ENCODE assay signal across 20 cellular contexts in the genomic region with DNA sequence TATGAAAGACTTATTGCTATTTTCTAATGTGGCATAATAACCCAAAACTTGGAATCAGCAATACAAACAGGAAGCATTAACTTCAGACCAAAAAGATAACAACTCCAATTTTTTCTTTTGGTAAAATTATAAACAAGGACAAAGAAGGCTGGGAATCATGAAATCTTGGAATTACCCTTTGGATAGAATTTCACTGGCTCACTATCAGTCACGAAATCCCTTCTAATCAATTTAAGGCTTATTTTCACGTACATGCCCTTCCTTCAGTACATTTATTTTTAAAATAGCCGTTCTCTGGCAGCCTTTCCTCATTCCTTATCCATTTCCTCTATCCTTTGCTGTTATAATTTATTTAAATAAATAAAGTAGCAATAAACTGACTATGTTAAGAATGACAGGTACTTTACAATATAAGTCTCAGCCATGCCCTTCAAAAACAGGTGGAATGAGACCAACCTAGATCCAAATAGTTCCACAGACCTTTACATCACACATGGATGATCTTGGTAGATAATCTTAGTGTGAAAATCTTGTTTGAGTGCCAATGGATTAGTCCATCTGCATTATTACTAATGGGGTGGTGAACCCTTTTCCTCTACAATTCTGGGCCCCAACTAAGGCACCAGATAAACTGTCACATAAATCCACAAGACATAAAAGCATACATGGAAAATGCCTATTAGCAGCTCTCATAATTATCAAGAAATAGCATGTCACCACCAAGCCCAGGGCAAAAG. TPM values are rescaled to one million over a fixed set of nuclear protein-coding genes. Genes with fewer than 3 reads are reported as not detected.
A peak's percentile ranks its signal among the peaks of the same experiment; 100 is the strongest.
DNase-seq lines count a peak whose midpoint lies in the region; ATAC-seq, FAIRE-seq and TF ChIP-seq lines count a peak whose summit lies in the region.
"Had no signal": no experiment of that assay in that cellular context is flagged by ENCODE, and none has a peak within 500 bp of the region (broad histone marks: within the 10 kb centered on the region; RNA-seq: fewer than 3 reads in every experiment).

No MANE protein-coding gene starts in this region.

- H3K4me3 ChIP-seq in ascending aorta, result no peak overlapping the region
- no peak overlapping the region for H3K4me3 ChIP-seq in gastroesophageal sphincter
- H3K4me3 ChIP-seq in stomach, result no peak overlapping the region
- no peak overlapping the region for H3K4me3 ChIP-seq in pancreas
- H3K4me3 ChIP-seq: dorsolateral prefrontal cortex, HAP-1 had no signal

- H3K9me3 ChIP-seq in ascending aorta, result no peaks in the 10 kb centered on the region
- H3K9me3 ChIP-seq in gastroesophageal sphincter, result no peaks in the 10 kb centered on the region
- peaks cover 0 to under 1% (median 0%) of the 10 kb centered on the region in 4 donors for H3K9me3 ChIP-seq in stomach
- no peaks in the 10 kb centered on the region for H3K9me3 ChIP-seq in pancreas
- H3K9me3 ChIP-seq: HAP-1 had no signal

- TF ChIP-seq EP300 in gastroesophageal sphincter (IDR thresholded peaks at IDR 0.05) (no peak), stomach (IDR thresholded peaks at IDR 0.05) (no peak)

- H3K27ac ChIP-seq in ascending aorta, result peak overlapping the region; percentile 17 to 30
- peak overlapping the region; percentile 50 to 72 (median 68) for H3K27ac ChIP-seq in gastroesophageal sphincter
- H3K27ac ChIP-seq in stomach, result peak overlapping the region in 4 of 5 donors; percentile 45 to 64 (median 51)
- H3K27ac ChIP-seq in pancreas, result no peak overlapping the region
- H3K27ac ChIP-seq: dorsolateral prefrontal cortex, parathyroid adenoma, VCaP had no signal

- no peak for TF ChIP-seq POLR2A in gastroesophageal sphincter (IDR thresholded peaks at IDR 0.05)
- TF ChIP-seq POLR2A in stomach (IDR thresholded peaks at IDR 0.05), result no peak

- H3K27me3 ChIP-seq in ascending aorta, result no peaks in the 10 kb centered on the region
- no peaks in the 10 kb centered on the region for H3K27me3 ChIP-seq in gastroesophageal sphincter
- no peaks in the 10 kb centered on the region for H3K27me3 ChIP-seq in stomach
- H3K27me3 ChIP-seq in pancreas, result no peaks in the 10 kb centered on the region

- WGBS in gastroesophageal sphincter (ENCODE audit: low coverage in 1 of 2), 2 donors, result 9 to 15% methylated on average over 3 of the region's 3 CpGs
- 44 to 61% (median 51%) methylated on average over 3 of the region's 3 CpGs for WGBS in stomach, 5 donors
- 47 to 51% methylated on average over 3 of the region's 3 CpGs for WGBS in pancreas, 2 donors

- no peak for FAIRE-seq in pancreas (lab: Jason Lieb, UNC)

- TF ChIP-seq CTCF in ascending aorta (IDR thresholded peaks at IDR 0.05) (no peak), gastroesophageal sphincter (IDR thresholded peaks at IDR 0.05) (no peak), stomach (IDR thresholded peaks at IDR 0.05) (no peak), pancreas (IDR thresholded peaks at IDR 0.05) (no peak)

- peaks cover 0 to 3% of the 10 kb centered on the region in 2 donors for H3K4me1 ChIP-seq in ascending aorta
- H3K4me1 ChIP-seq in gastroesophageal sphincter, result peaks cover 5 to 26% (median 7%) of the 10 kb centered on the region in 3 donors
- peaks cover 0 to 12% (median 2%) of the 10 kb centered on the region in 4 donors for H3K4me1 ChIP-seq in stomach
- H3K4me1 ChIP-seq in pancreas, result no peaks in the 10 kb centered on the region
- H3K4me1 ChIP-seq: HAP-1, parathyroid adenoma had no signal

- ATAC-seq in gastroesophageal sphincter (no peak), left colon (no peak), pancreas (no peak)
- ATAC-seq: left lobe of liver had no signal

- intact Hi-C loops in ascending aorta (cut with DNase I), result no loop called here
- intact Hi-C loops in stomach (cut with DNase I; ENCODE audit: low total_unique reads), result no loop called here
- intact Hi-C loops in left colon (cut with DNase I, micrococcal nuclease), result no loop called here
- intact Hi-C loops in pancreas (cut with DNase I), result no loop called here

- H3K36me3 ChIP-seq in ascending aorta (no peaks in the 10 kb centered on the region), gastroesophageal sphincter (no peaks in the 10 kb centered on the region), stomach (no peaks in the 10 kb centered on the region), pancreas (no peaks in the 10 kb centered on the region)
- H3K36me3 ChIP-seq: HAP-1 had no signal

- DNase-seq in GM03348 (ENCODE audit: low spot score) (peak; percentile 11), ascending aorta (ENCODE audit: low spot score in 2 of 2) (no peak), stomach (no peak), middle frontal gyrus (ENCODE audit: extremely low spot score, low spot score) (no peak), NCI-H1092 (lab: John Stamatoyannopoulos, UW) (no peak), left colon (no peak), pancreas (no peak)
- DNase-seq: activated CD4-positive, alpha-beta T cell treated with anti-CD3 and anti-CD28 coated beads, Interleukin-2, amount 50 U/mL, for 48 hours; activated naive CD4-positive, alpha-beta T cell treated with anti-CD3 and anti-CD28 coated beads, Interleukin-2, amount 10 ng/mL, durations not matched to agents 7 days and 5 days; activated T-cell treated with anti-CD3 and anti-CD28 coated beads, Interleukin-2, amount 50 U/mL, for 1 hour; DMS79 treated with DMSO at 0.1 percent for 48 hours; dorsolateral prefrontal cortex; Kasumi-1; NCI-H1436 treated with DMSO at 0.1 percent for 48 hours had no signal

RNA-seq across cellular contexts. Expression of gene ABI3BP, which starts 38.9 kb away (rescaled TPM):
- total RNA-seq in ascending aorta (54.2 TPM), gastroesophageal sphincter (100 to 1,000 TPM in 2 of 4 donors, 10 to 100 TPM in 2; 59.6 to 158 (median 99.9) TPM), stomach (100 to 1,000 TPM in 2 of 5 donors, 10 to 100 TPM in 2, 1 to 10 TPM in 1; 5.5 to 252 (median 97.7) TPM), left colon (10 to 100 TPM; 12.9 to 32.1 TPM), pancreas (10 to 100 TPM in 3 of 6 donors, 1 to 10 TPM in 3; 3.1 to 25.3 (median 11.2) TPM)
- polyA plus RNA-seq in stomach (10 to 100 TPM in 1 of 3 donors, 1 to 10 TPM in 2; 1.5 to 13.4 (median 2.6) TPM), pancreas (1 to 10 TPM; 2.6 to 3.6 TPM)
- total RNA-seq: T-helper 1 cell treated with Interleukin-12 subunit alpha and Interleukin-12 subunit beta and Interleukin-4 antibody, amounts not matched to agents 30 ng/mL and 1 ng/mL, for 36 hours had no signal

Comparison
In these comparisons a context has a peak if more than half of its experiments do, and no peak if none do; other contexts are left out.
1. H3K27ac ChIP-seq: peak in ascending aorta (2 of 2), gastroesophageal sphincter (4 of 4) and stomach (4 of 5); none in pancreas (0 of 4).